20 cellular contexts compared by ENCODE assay signal in genomic region chr4:8155048-8155447, GRCh38.
"Had no signal": no experiment of that assay in that cellular context is flagged by ENCODE, and none has a peak within 500 bp of the region (broad histone marks: within the 10 kb centered on the region; RNA-seq: fewer than 3 reads in every experiment).

No MANE protein-coding gene starts in this region.

- H3K4me3 Mint-ChIP-seq: activated naive CD8-positive, alpha-beta T cell; dendritic cell treated with granulocyte-macrophage colony-stimulating factor and Interleukin-4, amounts not matched to agents 40 ng/mL and 50 ng/mL, for 4 days; effector memory CD8-positive, alpha-beta T cell; stimulated activated naive CD8-positive, alpha-beta T cell treated with anti-CD3 and anti-CD28 coated beads, Interleukin-15, Interleukin-2, amounts not matched to agents 100 ng/mL and 50 ng/mL, for 24 hours had no signal

- H3K9me3 Mint-ChIP-seq: dendritic cell treated with granulocyte-macrophage colony-stimulating factor and Interleukin-4, amounts not matched to agents 40 ng/mL and 50 ng/mL, for 4 days; effector memory CD8-positive, alpha-beta T cell; naive thymus-derived CD8-positive, alpha-beta T cell; stimulated activated naive CD8-positive, alpha-beta T cell treated with anti-CD3 and anti-CD28 coated beads, Interleukin-15, Interleukin-2, amounts not matched to agents 100 ng/mL and 50 ng/mL, for 24 hours had no signal

- H3K27ac ChIP-seq: neutrophil, SJSA1, skin epidermis, testis had no signal

- H3K27me3 ChIP-seq: ascending aorta, testis had no signal

- H3K9me3 ChIP-seq: ascending aorta, neutrophil, testis had no signal

- H3K36me3 ChIP-seq: ascending aorta, neutrophil, SJSA1 had no signal

- H3K27me3 Mint-ChIP-seq: effector memory CD8-positive, alpha-beta T cell had no signal

- H3K4me3 ChIP-seq: ascending aorta, SJSA1, skin epidermis, testis had no signal

- H3K36me3 Mint-ChIP-seq: activated naive CD8-positive, alpha-beta T cell; naive thymus-derived CD8-positive, alpha-beta T cell had no signal

- H3K27ac Mint-ChIP-seq: activated naive CD8-positive, alpha-beta T cell; dendritic cell treated with granulocyte-macrophage colony-stimulating factor and Interleukin-4, amounts not matched to agents 40 ng/mL and 50 ng/mL, for 4 days; effector memory CD8-positive, alpha-beta T cell; naive thymus-derived CD8-positive, alpha-beta T cell; stimulated activated naive CD8-positive, alpha-beta T cell treated with anti-CD3 and anti-CD28 coated beads, Interleukin-15, Interleukin-2, amounts not matched to agents 100 ng/mL and 50 ng/mL, for 24 hours had no signal

- ATAC-seq: effector memory CD8-positive, alpha-beta T cell; left ventricle myocardium superior; naive thymus-derived CD8-positive, alpha-beta T cell had no signal

- DNase-seq: activated CD4-positive, CD25-positive, alpha-beta regulatory T cell; activated gamma-delta T cell; activated T-cell treated with anti-CD3 and anti-CD28 coated beads, Interleukin-2, amount 50 U/mL, for 48 hours; effector memory CD8-positive, alpha-beta T cell; hippocampal formation; mesenchymal stem cell; naive thymus-derived CD8-positive, alpha-beta T cell; posterior cingulate gyrus; stimulated activated CD4-positive, alpha-beta T cell treated with anti-CD3 and anti-CD28 coated beads, Interleukin-15, amount 100 ng/mL, for 24 hours; stimulated activated CD4-positive, alpha-beta T cell treated with anti-CD3 and anti-CD28 coated beads, Interleukin-4, amount 100 ng/mL, for 24 hours; stimulated activated CD8-positive, alpha-beta memory T cell treated with anti-CD3 and anti-CD28 coated beads, Interleukin-4, amount 100 ng/mL, for 48 hours; testis had no signal
